8 cellular contexts compared by ENCODE assay signal in the genomic region with DNA sequence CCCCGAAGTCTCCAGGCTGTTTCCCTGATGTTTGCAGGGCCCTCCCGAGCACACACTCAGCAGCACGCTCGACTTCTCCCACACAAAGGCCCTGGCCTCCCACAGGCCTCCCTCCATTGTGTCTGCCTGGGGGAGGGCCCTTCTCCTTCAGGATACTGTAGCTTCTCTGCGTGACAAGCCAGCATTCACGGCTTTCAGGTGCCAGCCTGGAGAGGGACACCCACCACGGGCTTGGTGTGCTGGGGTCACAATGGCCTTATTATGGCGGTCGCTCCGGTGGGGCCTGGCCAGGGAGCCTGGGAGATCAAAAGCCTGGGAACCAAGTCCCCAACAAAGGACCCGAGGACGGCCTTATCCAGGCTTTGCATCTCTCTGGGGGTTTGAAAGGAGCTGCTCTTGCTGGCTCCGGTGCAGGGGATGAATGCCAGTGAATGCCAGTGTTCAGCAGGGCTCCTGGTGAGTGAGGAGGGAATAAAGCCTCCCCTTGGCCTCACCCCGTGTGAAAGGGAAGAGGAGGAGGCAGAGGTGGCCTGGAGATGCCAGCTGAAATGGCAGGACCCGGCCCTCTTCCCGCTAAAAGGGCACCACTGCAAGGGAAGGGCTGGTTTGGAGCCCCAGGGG. TPM values are rescaled to one million over a fixed set of nuclear protein-coding genes. Genes with fewer than 3 reads are reported as not detected.
A peak's percentile ranks its signal among the peaks of the same experiment; 100 is the strongest.
DNase-seq lines count a peak whose midpoint lies in the region; ATAC-seq and TF ChIP-seq lines count a peak whose summit lies in the region.

No MANE protein-coding gene starts in this region.

- H3K36me3 Mint-ChIP-seq in type B pancreatic cell = peaks cover 4% of the 10 kb centered on the region
- peaks cover 4% of the 10 kb centered on the region for H3K36me3 Mint-ChIP-seq in activated T-cell treated with anti-CD3 and anti-CD28 coated beads, Interleukin-2, amount 50 U/mL, for 4 hours (ENCODE audit: insufficient read depth)

- ATAC-seq in activated T-cell treated with anti-CD3 and anti-CD28 coated beads, Interleukin-2, amount 50 U/mL, for 4 hours = no peak

- no peak overlapping the region for H3K27ac Mint-ChIP-seq in type B pancreatic cell

- no peaks in the 10 kb centered on the region for H3K9me3 ChIP-seq in breast epithelium

- H3K4me3 Mint-ChIP-seq in type B pancreatic cell = no peak overlapping the region
- no peak overlapping the region for H3K4me3 Mint-ChIP-seq in activated T-cell treated with anti-CD3 and anti-CD28 coated beads, Interleukin-2, amount 50 U/mL, for 4 hours

- no peaks in the 10 kb centered on the region for H3K27me3 ChIP-seq in breast epithelium

- intact Hi-C loops in breast epithelium (cut with DNase I; ENCODE audit: low total_unique reads) = no loop called here

- H3K4me3 ChIP-seq in breast epithelium = peak overlapping the region in 1 of 3 donors; percentile 11

- no peak for TF ChIP-seq POLR2A in breast epithelium (IDR thresholded peaks at IDR 0.05)

- H3K27ac ChIP-seq in breast epithelium = peak overlapping the region; percentile 90 to 95

- TF ChIP-seq CTCF in breast epithelium (IDR thresholded peaks at IDR 0.05) (no peak), type B pancreatic cell (conservative IDR thresholded peaks at IDR 0.05) (no peak)

- no peaks in the 10 kb centered on the region for H3K9me3 Mint-ChIP-seq in type B pancreatic cell
- no peaks in the 10 kb centered on the region for H3K9me3 Mint-ChIP-seq in activated T-cell treated with anti-CD3 and anti-CD28 coated beads, Interleukin-2, amount 50 U/mL, for 4 hours

- peaks cover 36% of the 10 kb centered on the region for H3K4me1 Mint-ChIP-seq in type B pancreatic cell (ENCODE audit: unreplicated experiment)
- peaks cover 39% of the 10 kb centered on the region for H3K4me1 Mint-ChIP-seq in activated T-cell treated with anti-CD3 and anti-CD28 coated beads, Interleukin-2, amount 50 U/mL, for 4 hours (ENCODE audit: low read depth)

- no peaks in the 10 kb centered on the region for H3K27me3 Mint-ChIP-seq in type B pancreatic cell
- H3K27me3 Mint-ChIP-seq in activated T-cell treated with anti-CD3 and anti-CD28 coated beads, Interleukin-2, amount 50 U/mL, for 4 hours (ENCODE audit: low read depth) = no peaks in the 10 kb centered on the region

- no peaks in the 10 kb centered on the region for H3K36me3 ChIP-seq in breast epithelium

- peaks cover 16 to 26% of the 10 kb centered on the region in 2 donors for H3K4me1 ChIP-seq in breast epithelium

- peak; percentile 40 to 80 for DNase-seq in NCI-H187 (lab: John Stamatoyannopoulos, UW)
- no peak for DNase-seq in NCI-H187 treated with DMSO at 0.1 percent for 48 hours (lab: John Stamatoyannopoulos, UW)
- no peak for DNase-seq in breast epithelium (ENCODE audit: low spot score in 2 of 2)
- DNase-seq in medulla oblongata (ENCODE audit: extremely low spot score) = peak; percentile 66
- peak; percentile 62 for DNase-seq in type B pancreatic cell (ENCODE audit: extremely low spot score, unreplicated experiment)
- no peak for DNase-seq in GM03348 (ENCODE audit: low spot score)
- DNase-seq in 8988T = no peak
- DNase-seq in activated T-cell treated with anti-CD3 and anti-CD28 coated beads, Interleukin-2, amount 50 U/mL, for 4 hours = no peak

RNA-seq across cellular contexts. Expression of a gene that starts 55.0 kb away (rescaled TPM):
- 10 to 100 TPM; 11.5 to 19.9 (median 16.8) TPM for total RNA-seq in breast epithelium
- 15.0 and 18.2 TPM in 2 replicates for total RNA-seq in type B pancreatic cell (ENCODE audit: low replicate concordance)
- total RNA-seq in activated T-cell treated with anti-CD3 and anti-CD28 coated beads, Interleukin-2, amount 50 U/mL, for 4 hours = 10 to 100 TPM in 2 of 3 donors, 1 to 10 TPM in 1; 8.3 to 12.1 (median 10.5) TPM

Comparison
In these comparisons a context has a peak if more than half of its experiments do, and no peak if none do; other contexts are left out.
1. DNase-seq: peak in NCI-H187 (2 of 2), medulla oblongata (single experiment) and type B pancreatic cell (single experiment); none in NCI-H187 treated with DMSO at 0.1 percent for 48 hours (single experiment), breast epithelium (0 of 2), GM03348 (single experiment), 8988T (single experiment) and activated T-cell treated with anti-CD3 and anti-CD28 coated beads, Interleukin-2, amount 50 U/mL, for 4 hours (single experiment).